ENCODE assay signal across 19 cellular contexts in the genomic region with DNA sequence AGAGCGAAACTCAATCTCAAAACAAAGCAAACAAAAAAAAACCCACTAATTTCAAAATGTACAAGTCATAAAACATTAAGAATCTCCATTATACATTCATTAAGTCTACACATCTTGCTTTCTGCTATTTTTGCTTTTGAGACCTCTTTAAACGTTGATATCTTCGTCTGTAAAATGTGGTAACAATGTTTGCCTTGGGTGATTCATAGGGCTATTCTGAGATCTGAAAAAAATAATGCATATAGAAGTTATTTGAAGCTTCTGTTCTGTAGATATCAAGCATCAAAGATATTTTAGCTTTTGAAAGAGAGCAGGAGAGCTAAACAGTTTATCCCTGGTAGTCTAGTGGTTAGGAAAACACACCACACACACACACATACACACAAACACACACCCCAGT.
DNase-seq lines count a peak whose midpoint lies in the region; ATAC-seq and TF ChIP-seq lines count a peak whose summit lies in the region.
"Had no signal": no experiment of that assay in that cellular context is flagged by ENCODE, and none has a peak within 500 bp of the region (broad histone marks: within the 10 kb centered on the region; RNA-seq: fewer than 3 reads in every experiment).

No MANE protein-coding gene starts in this region.

- no peak overlapping the region for H2BK5ac ChIP-seq in mesenchymal stem cell (ENCODE audit: low read depth, low read length, poor library complexity, severe bottlenecking)

- H3K36me3 ChIP-seq in right atrium auricular region = no peaks in the 10 kb centered on the region
- H3K36me3 ChIP-seq in mesenchymal stem cell (ENCODE audit: control insufficient read depth in 1 of 2, insufficient read depth in 2 of 2, low read depth in 1 of 2, low read length in 2 of 2) = no peaks in the 10 kb centered on the region
- H3K36me3 ChIP-seq: HAP-1 had no signal

- H3K27me3 Mint-ChIP-seq in chondrocyte (ENCODE audit: low read depth) = no peaks in the 10 kb centered on the region
- H3K27me3 Mint-ChIP-seq: CD4-positive, alpha-beta memory T cell had no signal

- peaks cover 0 to 5% of the 10 kb centered on the region in 2 donors for H3K9me3 ChIP-seq in right atrium auricular region
- H3K9me3 ChIP-seq in mesenchymal stem cell (ENCODE audit: control insufficient read depth, low read length) = no peaks in the 10 kb centered on the region
- H3K9me3 ChIP-seq: HAP-1 had no signal

- H2AK5ac ChIP-seq in mesenchymal stem cell (ENCODE audit: low read length, severe bottlenecking) = no peak overlapping the region

- no peaks in the 10 kb centered on the region for H3K27me3 ChIP-seq in right atrium auricular region
- no peaks in the 10 kb centered on the region for H3K27me3 ChIP-seq in mesenchymal stem cell (ENCODE audit: control insufficient read depth in 1 of 2, insufficient read depth in 1 of 2, low read length in 2 of 2)

- ATAC-seq in left cardiac atrium (no peak), GM21825 (IDR thresholded peaks at IDR 0.05; ENCODE audit: unreplicated experiment) (no peak), HG03196 (IDR thresholded peaks at IDR 0.05; ENCODE audit: unreplicated experiment) (no peak)

- H3K36me3 Mint-ChIP-seq in chondrocyte (ENCODE audit: low read depth) = peaks cover 2% of the 10 kb centered on the region
- H3K36me3 Mint-ChIP-seq: CD4-positive, alpha-beta memory T cell had no signal

- no peak overlapping the region for H4K91ac ChIP-seq in mesenchymal stem cell (ENCODE audit: low read length)

- H4K8ac ChIP-seq in mesenchymal stem cell (ENCODE audit: low read length) = no peak overlapping the region

- no peak for TF ChIP-seq CTCF in right atrium auricular region (IDR thresholded peaks at IDR 0.05)
- no peak for TF ChIP-seq CTCF in chondrocyte (IDR thresholded peaks at IDR 0.05)

- no peak overlapping the region for H3K18ac ChIP-seq in mesenchymal stem cell (ENCODE audit: low read depth in 1 of 2, low read length in 2 of 2)

- H3K27ac ChIP-seq in right atrium auricular region (peak overlapping the region; percentile 16 to 45), mesenchymal stem cell (ENCODE audit: low read length, poor library complexity, severe bottlenecking) (no peak overlapping the region)

- no peak overlapping the region for H3K23ac ChIP-seq in mesenchymal stem cell (ENCODE audit: low read length in 2 of 2)

- peaks cover 68% of the 10 kb centered on the region for H3K4me1 Mint-ChIP-seq in chondrocyte (ENCODE audit: low read depth)
- H3K4me1 Mint-ChIP-seq: CD4-positive, alpha-beta memory T cell had no signal

- H3K9me3 Mint-ChIP-seq in chondrocyte (ENCODE audit: low read depth) = peaks cover 8% of the 10 kb centered on the region

- no peak overlapping the region for H3K14ac ChIP-seq in mesenchymal stem cell (ENCODE audit: low read length in 2 of 2)

- H3K4me1 ChIP-seq in right atrium auricular region = peaks cover 0 to 10% of the 10 kb centered on the region in 2 donors
- no peaks in the 10 kb centered on the region for H3K4me1 ChIP-seq in mesenchymal stem cell (ENCODE audit: control insufficient read depth, insufficient read depth, low read depth, low read length)
- H3K4me1 ChIP-seq: HAP-1 had no signal

- H3K4me3 Mint-ChIP-seq in chondrocyte (ENCODE audit: unreplicated experiment) = no peak overlapping the region
- H3K4me3 Mint-ChIP-seq: CD4-positive, alpha-beta memory T cell had no signal

- intact Hi-C loops in left cardiac atrium (cut with DNase I) = no loop called here

- WGBS in mesenchymal stem cell = 73% methylated on average over 3 of the region's 3 CpGs

- H2BK120ac ChIP-seq in mesenchymal stem cell (ENCODE audit: low read depth, low read length) = no peak overlapping the region

- H3K4me2 ChIP-seq in mesenchymal stem cell (ENCODE audit: low read length, poor library complexity, severe bottlenecking) = no peak overlapping the region

- H3K27ac Mint-ChIP-seq in chondrocyte (ENCODE audit: unreplicated experiment) = peak overlapping the region; percentile 62
- H3K27ac Mint-ChIP-seq: CD4-positive, alpha-beta memory T cell had no signal

- H3K4me3 ChIP-seq in right atrium auricular region (no peak overlapping the region), mesenchymal stem cell (ENCODE audit: insufficient read depth in 1 of 2, low read depth in 1 of 2, low read length in 2 of 2) (no peak overlapping the region)
- H3K4me3 ChIP-seq: HAP-1 had no signal

- no peak overlapping the region for H2BK12ac ChIP-seq in mesenchymal stem cell (ENCODE audit: low read length in 2 of 2)

- no peak overlapping the region for H3K4ac ChIP-seq in mesenchymal stem cell (ENCODE audit: low read depth in 1 of 2, low read length in 2 of 2)

- no peak for DNase-seq in right atrium auricular region (ENCODE audit: low spot score)
- no peak for DNase-seq in left cardiac atrium
- no peak for DNase-seq in chondrocyte (ENCODE audit: low spot score)
- peak; percentile 39 for DNase-seq in mesenchymal stem cell
- no peak for DNase-seq in activated gamma-delta T cell treated with Interleukin-2 at 50 U/mL for 16 hours
- DNase-seq in SHP77 treated with DMSO at 0.1 percent for 48 hours (lab: John Stamatoyannopoulos, UW) = no peak
- DNase-seq: Calu3; CD4-positive, alpha-beta memory T cell; DMS53; MV-4-11; NCI-H1417; NCI-H187 treated with DMSO at 0.1 percent for 48 hours; NCI-H446; NCI-H748 treated with DMSO at 0.1 percent for 48 hours; OCI-M1; RPMI8226 had no signal

- H2AFZ ChIP-seq in mesenchymal stem cell (ENCODE audit: low read depth, low read length) = no peak overlapping the region

- H3K79me1 ChIP-seq in mesenchymal stem cell (replicated peaks; ENCODE audit: low read length, poor library complexity, severe bottlenecking) = no peaks in the 10 kb centered on the region

- H3K9ac ChIP-seq in mesenchymal stem cell (ENCODE audit: low read length) = no peak overlapping the region

- no peak overlapping the region for H2BK15ac ChIP-seq in mesenchymal stem cell (ENCODE audit: low read depth, poor library complexity, severe bottlenecking)
